1 cellular context compared by ENCODE assay signal in the genomic region with DNA sequence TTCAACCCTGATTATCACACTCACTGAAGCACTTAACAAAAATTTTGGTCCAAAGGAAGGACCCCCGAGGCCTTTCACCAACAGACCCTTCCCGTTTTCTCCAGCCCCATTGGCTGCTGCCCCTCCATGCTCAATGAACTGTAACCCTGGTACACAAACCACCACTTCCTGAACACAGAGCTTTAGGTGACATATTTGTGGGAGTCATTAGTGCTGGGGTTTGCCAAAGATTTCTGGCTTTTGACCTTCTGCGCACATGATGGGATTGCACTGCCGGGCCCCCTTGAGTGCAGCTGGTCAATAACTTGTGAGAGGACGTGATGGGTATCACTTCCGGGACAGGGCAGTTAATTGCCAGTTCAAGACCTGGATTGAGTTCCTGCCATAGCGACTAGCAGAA.
TF ChIP-seq lines count a peak whose summit lies in the region.

No MANE protein-coding gene starts in this region.

TF ChIP-seq in SK-N-SH, 30 proteins besides CTCF, POLR2A, EP300 and RAD21 (continued from another document):
- TF ChIP-seq, protein P1, sequence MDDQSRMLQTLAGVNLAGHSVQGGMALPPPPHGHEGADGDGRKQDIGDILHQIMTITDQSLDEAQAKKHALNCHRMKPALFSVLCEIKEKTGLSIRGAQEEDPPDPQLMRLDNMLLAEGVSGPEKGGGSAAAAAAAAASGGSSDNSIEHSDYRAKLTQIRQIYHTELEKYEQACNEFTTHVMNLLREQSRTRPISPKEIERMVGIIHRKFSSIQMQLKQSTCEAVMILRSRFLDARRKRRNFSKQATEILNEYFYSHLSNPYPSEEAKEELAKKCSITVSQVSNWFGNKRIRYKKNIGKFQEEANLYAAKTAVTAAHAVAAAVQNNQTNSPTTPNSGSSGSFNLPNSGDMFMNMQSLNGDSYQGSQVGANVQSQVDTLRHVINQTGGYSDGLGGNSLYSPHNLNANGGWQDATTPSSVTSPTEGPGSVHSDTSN (IDR thresholded peaks at IDR 0.05), result no peak
- TF ChIP-seq FOSL2 (IDR thresholded peaks at IDR 0.05; ENCODE audit: borderline replicate concordance, low read depth), result no peak
- TF ChIP-seq EZH2phosphoT487 (IDR thresholded peaks at IDR 0.05; ENCODE audit: borderline replicate concordance, low read depth), result no peak
- no peak for TF ChIP-seq SIN3A (IDR thresholded peaks at IDR 0.05; ENCODE audit: borderline replicate concordance, low read depth, low read length)
- TF ChIP-seq GATA2 (CRISPR knock-in tag; IDR thresholded peaks at IDR 0.05), result no peak
- TF ChIP-seq RXRA (IDR thresholded peaks at IDR 0.05; ENCODE audit: borderline replicate concordance, low read depth), result no peak
- TF ChIP-seq, protein P2, sequence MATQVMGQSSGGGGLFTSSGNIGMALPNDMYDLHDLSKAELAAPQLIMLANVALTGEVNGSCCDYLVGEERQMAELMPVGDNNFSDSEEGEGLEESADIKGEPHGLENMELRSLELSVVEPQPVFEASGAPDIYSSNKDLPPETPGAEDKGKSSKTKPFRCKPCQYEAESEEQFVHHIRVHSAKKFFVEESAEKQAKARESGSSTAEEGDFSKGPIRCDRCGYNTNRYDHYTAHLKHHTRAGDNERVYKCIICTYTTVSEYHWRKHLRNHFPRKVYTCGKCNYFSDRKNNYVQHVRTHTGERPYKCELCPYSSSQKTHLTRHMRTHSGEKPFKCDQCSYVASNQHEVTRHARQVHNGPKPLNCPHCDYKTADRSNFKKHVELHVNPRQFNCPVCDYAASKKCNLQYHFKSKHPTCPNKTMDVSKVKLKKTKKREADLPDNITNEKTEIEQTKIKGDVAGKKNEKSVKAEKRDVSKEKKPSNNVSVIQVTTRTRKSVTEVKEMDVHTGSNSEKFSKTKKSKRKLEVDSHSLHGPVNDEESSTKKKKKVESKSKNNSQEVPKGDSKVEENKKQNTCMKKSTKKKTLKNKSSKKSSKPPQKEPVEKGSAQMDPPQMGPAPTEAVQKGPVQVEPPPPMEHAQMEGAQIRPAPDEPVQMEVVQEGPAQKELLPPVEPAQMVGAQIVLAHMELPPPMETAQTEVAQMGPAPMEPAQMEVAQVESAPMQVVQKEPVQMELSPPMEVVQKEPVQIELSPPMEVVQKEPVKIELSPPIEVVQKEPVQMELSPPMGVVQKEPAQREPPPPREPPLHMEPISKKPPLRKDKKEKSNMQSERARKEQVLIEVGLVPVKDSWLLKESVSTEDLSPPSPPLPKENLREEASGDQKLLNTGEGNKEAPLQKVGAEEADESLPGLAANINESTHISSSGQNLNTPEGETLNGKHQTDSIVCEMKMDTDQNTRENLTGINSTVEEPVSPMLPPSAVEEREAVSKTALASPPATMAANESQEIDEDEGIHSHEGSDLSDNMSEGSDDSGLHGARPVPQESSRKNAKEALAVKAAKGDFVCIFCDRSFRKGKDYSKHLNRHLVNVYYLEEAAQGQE (IDR thresholded peaks at IDR 0.05; ENCODE audit: low read depth, low read length), result no peak
- no peak for TF ChIP-seq USF1 (IDR thresholded peaks at IDR 0.05; ENCODE audit: borderline replicate concordance, low read depth)
- TF ChIP-seq MXI1 (IDR thresholded peaks at IDR 0.05; ENCODE audit: low read depth, low read length), result no peak
